Comparison of ENCODE assay signal across 7 cellular contexts in the genomic region with DNA sequence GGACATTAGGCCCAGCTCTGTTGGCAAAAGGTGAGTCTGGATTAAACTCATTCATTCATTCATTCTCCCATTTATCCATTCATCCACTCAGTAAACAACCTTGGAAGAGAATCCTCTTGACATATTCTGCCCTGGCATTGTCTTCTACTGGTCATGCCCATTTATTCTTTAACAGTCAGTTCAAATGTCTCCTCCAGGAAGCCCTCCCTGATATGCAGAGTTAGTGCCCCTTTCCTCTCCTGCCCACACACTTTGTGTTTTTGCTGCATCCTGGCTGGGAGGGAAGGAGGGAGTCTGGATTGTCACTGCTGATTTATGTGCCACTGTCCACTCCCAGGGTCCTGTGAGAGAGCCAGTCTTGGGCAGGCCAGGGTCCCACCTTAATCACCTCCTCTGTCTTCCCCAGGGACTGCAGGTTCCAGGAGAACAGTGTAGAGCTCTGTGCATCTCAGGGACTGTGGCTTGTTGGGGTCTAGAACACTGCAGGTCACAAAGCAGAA.
"Had no signal": no experiment of that assay in that cellular context is flagged by ENCODE, and none has a peak within 500 bp of the region (broad histone marks: within the 10 kb centered on the region; RNA-seq: fewer than 3 reads in every experiment).

No MANE protein-coding gene starts in this region.

- H2AFZ ChIP-seq: GM23248 had no signal

- H3K27ac ChIP-seq: GM23248 had no signal

- H3K9me3 ChIP-seq: HAP-1 had no signal

- DNase-seq: GM23248, GOT3, H7, HFFc6, IMR-90 had no signal

- H3K27ac Mint-ChIP-seq: HFFc6 had no signal

- H3K4me3 ChIP-seq: GM23248, HAP-1 had no signal

- H3K36me3 ChIP-seq: HAP-1 had no signal

- FAIRE-seq: HTR-8/SVneo had no signal

- H3K4me1 ChIP-seq: HAP-1 had no signal

- H3K4me3 Mint-ChIP-seq: HFFc6 had no signal

- H3K9ac ChIP-seq: GM23248 had no signal
